8 cellular contexts compared by ENCODE assay signal in the genomic region with DNA sequence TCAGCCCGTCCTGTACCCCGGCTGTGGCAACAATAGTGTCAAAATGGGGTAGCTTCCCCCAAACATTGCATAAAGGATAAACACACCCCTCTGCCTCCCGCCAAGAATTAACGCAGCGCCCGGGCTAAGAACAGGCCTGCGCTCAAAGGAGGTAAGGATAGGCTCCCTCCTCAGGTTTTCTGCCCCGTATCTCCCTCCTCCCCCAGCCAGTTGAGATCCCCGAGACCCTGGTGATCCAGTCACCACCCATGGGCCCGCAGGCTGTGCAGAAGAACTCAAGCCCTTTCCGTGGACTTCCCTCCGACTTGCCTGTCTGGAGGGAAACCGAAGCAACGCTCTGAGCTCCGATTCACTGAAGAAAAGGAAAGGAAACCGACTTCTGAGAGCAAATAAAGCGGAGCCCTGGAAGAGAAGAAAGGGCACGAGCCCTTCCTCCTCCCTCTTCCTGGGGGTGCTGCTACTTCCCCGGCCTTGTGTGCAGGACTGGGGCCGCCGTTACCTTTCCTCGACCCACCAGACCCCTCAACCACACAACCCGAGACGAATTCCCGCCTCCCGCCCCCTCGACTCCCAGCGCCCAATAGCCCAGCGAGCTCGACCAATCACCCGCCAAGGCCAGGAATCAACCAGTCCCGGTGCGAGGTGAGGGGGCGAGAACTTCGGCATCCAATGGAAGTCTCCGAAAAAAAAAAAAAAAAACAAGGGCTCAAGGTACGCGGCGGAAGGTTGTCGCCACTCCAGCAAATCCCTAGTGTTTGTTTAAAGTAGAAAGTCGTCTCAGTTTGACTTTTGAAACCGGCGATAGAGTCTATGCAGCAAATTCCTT. TPM values are rescaled to one million over a fixed set of nuclear protein-coding genes. Genes with fewer than 3 reads are reported as not detected.
A peak's percentile ranks its signal among the peaks of the same experiment; 100 is the strongest.
DNase-seq lines count a peak whose midpoint lies in the region; ATAC-seq and TF ChIP-seq lines count a peak whose summit lies in the region.

A gene (minus strand): TSS at position 554 of the 826 bp plus-strand sequence. CDS start 1,989 bp downstream, outside the sequence.

- TF ChIP-seq CTCF in uterus (IDR thresholded peaks at IDR 0.05) = no peak

- H3K27me3 Mint-ChIP-seq in T-helper 1 cell treated with Interleukin-12 subunit alpha and Interleukin-12 subunit beta and Interleukin-4 antibody, amounts not matched to agents 30 μg/mL and 1 μg/mL, for 36 hours (ENCODE audit: low read depth) = no peaks in the 10 kb centered on the region

- under 1% methylated on average over 43 of the region's 43 CpGs for WGBS in right cardiac atrium

- peaks cover 3% of the 10 kb centered on the region for H3K36me3 Mint-ChIP-seq in T-helper 1 cell treated with Interleukin-12 subunit alpha and Interleukin-12 subunit beta and Interleukin-4 antibody, amounts not matched to agents 30 μg/mL and 1 μg/mL, for 36 hours (ENCODE audit: low read depth)

- ATAC-seq in GM18498 (IDR thresholded peaks at IDR 0.05; ENCODE audit: unreplicated experiment) (peak; percentile 94), HG02938 (IDR thresholded peaks at IDR 0.05; ENCODE audit: unreplicated experiment) (peak; percentile 91), right cardiac atrium (peak; percentile 100)

- H3K9me3 Mint-ChIP-seq in T-helper 1 cell treated with Interleukin-12 subunit alpha and Interleukin-12 subunit beta and Interleukin-4 antibody, amounts not matched to agents 30 μg/mL and 1 μg/mL, for 36 hours = no peaks in the 10 kb centered on the region

- TF ChIP-seq POLR2A in uterus (IDR thresholded peaks at IDR 0.05) = no peak

- peaks cover 40% of the 10 kb centered on the region for H3K4me1 Mint-ChIP-seq in T-helper 1 cell treated with Interleukin-12 subunit alpha and Interleukin-12 subunit beta and Interleukin-4 antibody, amounts not matched to agents 30 μg/mL and 1 μg/mL, for 36 hours (ENCODE audit: low read depth)

- H3K4me3 ChIP-seq in right cardiac atrium (ENCODE audit: low read length) (peak within 1 kb of the TSS; percentile 80), uterus (peak within 1 kb of the TSS; percentile 53 to 64)

- no peaks in the 10 kb centered on the region for H3K27me3 ChIP-seq in right cardiac atrium (ENCODE audit: control insufficient read depth, insufficient read depth)
- no peaks in the 10 kb centered on the region for H3K27me3 ChIP-seq in uterus

- H3K4me1 ChIP-seq in right cardiac atrium (ENCODE audit: control insufficient read depth, insufficient read depth, low read length) (no peaks in the 10 kb centered on the region), uterus (peaks cover 0 to 4% of the 10 kb centered on the region in 2 donors)

- no peaks in the 10 kb centered on the region for H3K36me3 ChIP-seq in uterus

- H3K9me3 ChIP-seq in right cardiac atrium (ENCODE audit: control insufficient read depth, low read length) (no peaks in the 10 kb centered on the region), uterus (no peaks in the 10 kb centered on the region)

- intact Hi-C loops in right cardiac atrium (cut with DNase I) = no loop called here
- intact Hi-C loops in uterus (cut with DNase I; ENCODE audit: low total_unique reads) = no loop called here

- peak within 1 kb of the TSS; percentile 98 for H3K27ac Mint-ChIP-seq in T-helper 1 cell treated with Interleukin-12 subunit alpha and Interleukin-12 subunit beta and Interleukin-4 antibody, amounts not matched to agents 30 μg/mL and 1 μg/mL, for 36 hours

- DNase-seq in NCI-H1694 treated with DMSO at 0.1 percent for 48 hours (lab: John Stamatoyannopoulos, UW) (peak; percentile 89), amniotic stem cell (lab: John Stamatoyannopoulos, UW) (peak; percentile 93), right cardiac atrium (peak; percentile 91 to 96 (median 94)), pulmonary artery endothelial cell (ENCODE audit: low read depth, low spot score) (peak; percentile 81), uterus (peak; percentile 81 to 88)

- H3K27ac ChIP-seq in right cardiac atrium (ENCODE audit: low read length) (peak within 1 kb of the TSS; percentile 55), uterus (peak within 1 kb of the TSS; percentile 80 to 81)

- peak within 1 kb of the TSS; percentile 98 for H3K4me3 Mint-ChIP-seq in T-helper 1 cell treated with Interleukin-12 subunit alpha and Interleukin-12 subunit beta and Interleukin-4 antibody, amounts not matched to agents 30 μg/mL and 1 μg/mL, for 36 hours

RNA-seq across cellular contexts. Expression of the gene that starts here (rescaled TPM):
- under 1 TPM in 3 of 4 donors, not detected in 1; 0.11 to 0.41 (median 0.29) TPM for total RNA-seq in right cardiac atrium
- polyA plus RNA-seq in right cardiac atrium = 0.05 TPM
- 7.1 and 7.9 TPM in 2 replicates for total RNA-seq in pulmonary artery endothelial cell
- 10 to 100 TPM in 1 of 4 donors, 1 to 10 TPM in 1, not detected in 2; 1.0 to 13.0 TPM for total RNA-seq in uterus

Comparison
In these comparisons a context has a peak if more than half of its experiments do, and no peak if none do; other contexts are left out.
1. Peak in every context shown above with its lines: DNase-seq, ATAC-seq, H3K4me3 ChIP-seq and H3K27ac ChIP-seq.
2. Peak in DNase-seq, ATAC-seq, H3K4me3 ChIP-seq and H3K27ac ChIP-seq in right cardiac atrium; RNA of the gene not detected or under 1 TPM.